In the genomic region with DNA sequence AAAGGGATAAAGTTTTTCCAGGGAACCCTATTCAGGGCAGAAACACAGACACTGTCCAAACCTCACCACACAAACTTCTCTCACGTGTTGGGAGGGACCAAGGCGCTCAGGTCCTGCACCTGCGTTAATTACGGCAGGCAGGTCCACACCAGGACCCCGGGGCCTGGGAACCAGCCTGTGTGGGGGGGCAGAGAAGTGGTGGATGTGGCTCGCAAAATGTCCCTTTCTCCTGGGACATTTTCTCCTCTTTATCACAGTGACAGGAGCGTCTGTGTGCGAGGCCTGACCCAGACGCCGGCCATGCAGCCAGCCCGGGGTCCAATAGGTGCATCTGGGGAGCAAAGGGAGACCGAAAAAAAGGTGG, we compare ENCODE assay signal across 10 cellular contexts.
DNase-seq lines count a peak whose midpoint lies in the region; ATAC-seq and TF ChIP-seq lines count a peak whose summit lies in the region.
"Had no signal": no experiment of that assay in that cellular context is flagged by ENCODE, and none has a peak within 500 bp of the region (broad histone marks: within the 10 kb centered on the region; RNA-seq: fewer than 3 reads in every experiment).

No MANE protein-coding gene starts in this region.

- H3K27me3 Mint-ChIP-seq in HFFc6 (ENCODE audit: insufficient read depth): no peaks in the 10 kb centered on the region
- H3K27me3 Mint-ChIP-seq: progenitor cell of endocrine pancreas had no signal

- H3K9me3 ChIP-seq in adipocyte (ENCODE audit: control insufficient read depth, low read length): peaks cover 13% of the 10 kb centered on the region
- peaks cover 0 to 2% of the 10 kb centered on the region in 2 donors for H3K9me3 ChIP-seq in muscle layer of duodenum (ENCODE audit: control insufficient read depth in 1 of 2, low read length in 2 of 2)
- H3K9me3 ChIP-seq in osteoblast (ENCODE audit: low read depth, low read length): no peaks in the 10 kb centered on the region

- no peak overlapping the region for H3K9ac ChIP-seq in adipocyte (ENCODE audit: low read length)

- H3K4me3 ChIP-seq in AG10803 (ENCODE audit: low read length) (peak overlapping the region; percentile 10; the same call in 1 of the 2 replicates), adipocyte (ENCODE audit: low read length) (peak overlapping the region; percentile 81), muscle layer of duodenum (ENCODE audit: low read depth in 1 of 2, low read length in 2 of 2) (peak overlapping the region; percentile 75 to 90), osteoblast (ENCODE audit: insufficient read depth, low read length) (no peak overlapping the region)

- no peak overlapping the region for H3K4me3 Mint-ChIP-seq in HFFc6

- H3K4me1 ChIP-seq in adipocyte (ENCODE audit: control insufficient read depth, insufficient read depth, low read length) (no peaks in the 10 kb centered on the region), muscle layer of duodenum (ENCODE audit: control insufficient read depth in 1 of 2, insufficient read depth in 2 of 2, low read length in 2 of 2) (peaks cover 0 to 4% of the 10 kb centered on the region in 2 donors), osteoblast (ENCODE audit: insufficient read depth, low read length) (no peaks in the 10 kb centered on the region)

- H4K20me1 ChIP-seq in osteoblast (ENCODE audit: insufficient read depth, low read length): no peaks in the 10 kb centered on the region

- H3K27me3 ChIP-seq in adipocyte (replicated peaks; ENCODE audit: control insufficient read depth, insufficient read depth, low read length): no peaks in the 10 kb centered on the region
- no peaks in the 10 kb centered on the region for H3K27me3 ChIP-seq in muscle layer of duodenum (ENCODE audit: low read depth, low read length)
- H3K27me3 ChIP-seq in osteoblast (ENCODE audit: insufficient read depth, low read length): no peaks in the 10 kb centered on the region

- no peaks in the 10 kb centered on the region for H3K4me1 Mint-ChIP-seq in HFFc6 (ENCODE audit: low read depth)

- DNase-seq in AG10803 (ENCODE audit: low read depth): no peak
- peak; percentile 40 for DNase-seq in GF-D8 (lab: John Stamatoyannopoulos, UW)
- no peak for DNase-seq in adipocyte (ENCODE audit: low read depth)
- no peak for DNase-seq in NCI-H1417 treated with DMSO at 0.1 percent for 48 hours (lab: John Stamatoyannopoulos, UW)
- DNase-seq in osteoblast (ENCODE audit: insufficient read length, low spot score, missing footprints): no peak
- no peak for DNase-seq in HFFc6
- DNase-seq: NCI-H446 treated with DMSO at 0.1 percent for 48 hours had no signal

- H3K36me3 ChIP-seq in adipocyte (ENCODE audit: control insufficient read depth, insufficient read depth, low read length, severe bottlenecking) (no peaks in the 10 kb centered on the region), muscle layer of duodenum (ENCODE audit: control insufficient read depth in 1 of 2, insufficient read depth in 2 of 2, low read length in 2 of 2) (no peaks in the 10 kb centered on the region), osteoblast (ENCODE audit: insufficient read depth, low read length) (no peaks in the 10 kb centered on the region)

- no peak overlapping the region for H2AFZ ChIP-seq in osteoblast (ENCODE audit: low read length)

- H3K36me3 Mint-ChIP-seq in HFFc6 (ENCODE audit: low read depth): no peaks in the 10 kb centered on the region

- H3K79me2 ChIP-seq in osteoblast (ENCODE audit: insufficient read depth, low read length): no peaks in the 10 kb centered on the region

- peaks cover 64% of the 10 kb centered on the region for H3K9me3 Mint-ChIP-seq in HFFc6

- H3K27ac ChIP-seq in muscle layer of duodenum (ENCODE audit: low read length) (no peak overlapping the region), osteoblast (ENCODE audit: low read depth, low read length) (no peak overlapping the region)

- TF ChIP-seq CTCF in AG10803 (conservative IDR thresholded peaks at IDR 0.05; ENCODE audit: low read length) (no peak), osteoblast (IDR thresholded peaks at IDR 0.05; ENCODE audit: extremely low read depth, low read depth, low read length) (no peak), HFFc6 (IDR thresholded peaks at IDR 0.05) (no peak)

- H3K4me2 ChIP-seq in osteoblast (ENCODE audit: insufficient read depth, low read length): no peak overlapping the region

- H3K27ac Mint-ChIP-seq in HFFc6: no peak overlapping the region
- H3K27ac Mint-ChIP-seq: progenitor cell of endocrine pancreas had no signal

- no peak for ATAC-seq in GM19023 (IDR thresholded peaks at IDR 0.05; ENCODE audit: unreplicated experiment)
